14 cellular contexts compared by ENCODE assay signal in genomic region chr11:69321877-69322350, GRCh38. TPM values are rescaled to one million over a fixed set of nuclear protein-coding genes. Genes with fewer than 3 reads are reported as not detected.
DNase-seq lines count a peak whose midpoint lies in the region; ATAC-seq and TF ChIP-seq lines count a peak whose summit lies in the region.
"Had no signal": no experiment of that assay in that cellular context is flagged by ENCODE, and none has a peak within 500 bp of the region (broad histone marks: within the 10 kb centered on the region; RNA-seq: fewer than 3 reads in every experiment).

No MANE protein-coding gene starts in this region.

- H3K27ac Mint-ChIP-seq in naive thymus-derived CD4-positive, alpha-beta T cell, result no peak overlapping the region
- H3K27ac Mint-ChIP-seq: activated B cell treated with CpG ODN at 0.5 μM for 24 hours had no signal

- no peak overlapping the region for H3K27ac ChIP-seq in naive thymus-derived CD4-positive, alpha-beta T cell (ENCODE audit: low read depth, low read length)
- no peak overlapping the region for H3K27ac ChIP-seq in uterus
- H3K27ac ChIP-seq: ovary had no signal

- no peak overlapping the region for H3K4me3 Mint-ChIP-seq in naive thymus-derived CD4-positive, alpha-beta T cell
- H3K4me3 Mint-ChIP-seq: activated B cell treated with CpG ODN at 0.5 μM for 24 hours had no signal

- POLR2A ChIA-PET in naive thymus-derived CD4-positive, alpha-beta T cell (lab: Charles Lee), result interaction anchor here (0.8 kb wide), 1 partner anchor 10 kb away, joined by 3 read pairs; no protein-coding TSS in a partner anchor

- no peaks in the 10 kb centered on the region for H3K36me3 ChIP-seq in naive thymus-derived CD4-positive, alpha-beta T cell (ENCODE audit: control insufficient read depth in 2 of 3, insufficient read depth in 3 of 3, low read length in 3 of 3)
- no peaks in the 10 kb centered on the region for H3K36me3 ChIP-seq in uterus
- H3K36me3 ChIP-seq: ovary had no signal

- peaks cover 0 to 23% (median 4%) of the 10 kb centered on the region in 11 donors for H3K9me3 Mint-ChIP-seq in naive thymus-derived CD4-positive, alpha-beta T cell

- no peaks in the 10 kb centered on the region for H3K27me3 ChIP-seq in naive thymus-derived CD4-positive, alpha-beta T cell (ENCODE audit: control insufficient read depth in 2 of 2, insufficient read depth in 2 of 2, low read length in 2 of 2)
- H3K27me3 ChIP-seq in uterus, result no peaks in the 10 kb centered on the region
- H3K27me3 ChIP-seq: ovary had no signal

- TF ChIP-seq CTCF in astrocyte of the spinal cord (IDR thresholded peaks at IDR 0.05; ENCODE audit: low read depth, low read length), result no peak
- no peak for TF ChIP-seq CTCF in uterus (IDR thresholded peaks at IDR 0.05)

- no peaks in the 10 kb centered on the region for H3K27me3 Mint-ChIP-seq in naive thymus-derived CD4-positive, alpha-beta T cell
- H3K27me3 Mint-ChIP-seq: activated B cell treated with CpG ODN at 0.5 μM for 24 hours had no signal

- intact Hi-C loops in naive thymus-derived CD4-positive, alpha-beta T cell (cut with micrococcal nuclease), result no loop called here
- intact Hi-C loops in uterus (cut with DNase I; ENCODE audit: low total_unique reads), result no loop called here

- CTCF ChIA-PET in naive thymus-derived CD4-positive, alpha-beta T cell (lab: Charles Lee), result no interaction called here

- H3K36me3 Mint-ChIP-seq in naive thymus-derived CD4-positive, alpha-beta T cell, result peaks cover 0 to 6% (median 0%) of the 10 kb centered on the region in 5 donors

- DNase-seq in AG08396 (ENCODE audit: low spot score), result peak; percentile 82
- peak; percentile 95 for DNase-seq in HS-5 (ENCODE audit: low read depth)
- peak; percentile 93 for DNase-seq in astrocyte of the spinal cord (ENCODE audit: low read depth, low spot score)
- peak; percentile 97 for DNase-seq in kidney tubule cell (ENCODE audit: low spot score)
- no peak for DNase-seq in hippocampal formation (lab: John Stamatoyannopoulos, UW)
- DNase-seq in naive thymus-derived CD4-positive, alpha-beta T cell, result no peak
- DNase-seq in uterus, result no peak
- DNase-seq: activated B cell treated with CpG ODN at 0.5 μM for 24 hours; activated naive CD4-positive, alpha-beta T cell treated with Interleukin-2 at 50 U/mL for 16 hours; NCI-H1048; OCI-M1; ovary; stimulated activated CD4-positive, alpha-beta T cell treated with anti-CD3 and anti-CD28 coated beads, Interleukin-4, amount 100 ng/mL, for 4 hours had no signal

- no peaks in the 10 kb centered on the region for H3K9me3 ChIP-seq in naive thymus-derived CD4-positive, alpha-beta T cell (ENCODE audit: control insufficient read depth in 2 of 3, low read length in 3 of 3)
- H3K9me3 ChIP-seq in uterus, result no peaks in the 10 kb centered on the region
- H3K9me3 ChIP-seq: ovary had no signal

- H3K4me3 ChIP-seq in astrocyte of the spinal cord (ENCODE audit: low read depth, low read length) (no peak overlapping the region), uterus (no peak overlapping the region)
- H3K4me3 ChIP-seq in naive thymus-derived CD4-positive, alpha-beta T cell (ENCODE audit: low read length), result no peak overlapping the region
- H3K4me3 ChIP-seq: ovary had no signal

- H3K4me1 ChIP-seq in naive thymus-derived CD4-positive, alpha-beta T cell (ENCODE audit: control insufficient read depth in 2 of 2, insufficient read depth in 2 of 2, low read length in 2 of 2), result no peaks in the 10 kb centered on the region
- no peaks in the 10 kb centered on the region for H3K4me1 ChIP-seq in uterus

- ATAC-seq in GM18861 (IDR thresholded peaks at IDR 0.05; ENCODE audit: unreplicated experiment), result no peak
- no peak for ATAC-seq in naive thymus-derived CD4-positive, alpha-beta T cell

- peaks cover 0 to 6% (median 0%) of the 10 kb centered on the region in 7 donors for H3K4me1 Mint-ChIP-seq in naive thymus-derived CD4-positive, alpha-beta T cell
- H3K4me1 Mint-ChIP-seq: activated B cell treated with CpG ODN at 0.5 μM for 24 hours had no signal

- in situ Hi-C loops in astrocyte of the spinal cord (cut with HindIII; ENCODE audit: low sequenced_read_pairs), result no loop called here

- no peak for TF ChIP-seq POLR2A in uterus (IDR thresholded peaks at IDR 0.05)

RNA-seq across cellular contexts. Expression of gene MYEOV, which starts 28.0 kb away (rescaled TPM):
- total RNA-seq in naive thymus-derived CD4-positive, alpha-beta T cell, result under 1 TPM in 2 of 5 experiments, not detected in 3; 0.20 to 0.32 TPM
- not detected for polyA plus RNA-seq in naive thymus-derived CD4-positive, alpha-beta T cell
- total RNA-seq in uterus, result 1 to 10 TPM in 1 of 4 donors, under 1 TPM in 1, not detected in 2; 0.35 to 1.4 TPM

Comparison
In these comparisons a context has a peak if more than half of its experiments do, and no peak if none do; other contexts are left out.
1. DNase-seq: peak in AG08396 (single experiment), HS-5 (single experiment), astrocyte of the spinal cord (single experiment) and kidney tubule cell (single experiment); none in hippocampal formation (0 of 2), naive thymus-derived CD4-positive, alpha-beta T cell (0 of 9) and uterus (0 of 2).